8 cellular contexts compared by ENCODE assay signal in genomic region chr1:21289127-21289526, GRCh38. TPM values are rescaled to one million over a fixed set of nuclear protein-coding genes. Genes with fewer than 3 reads are reported as not detected.
DNase-seq lines count a peak whose midpoint lies in the region; ATAC-seq and TF ChIP-seq lines count a peak whose summit lies in the region.

No MANE protein-coding gene starts in this region.

- no peaks in the 10 kb centered on the region for H3K9me3 Mint-ChIP-seq in H9
- no peaks in the 10 kb centered on the region for H3K9me3 Mint-ChIP-seq in activated T-helper 17 cell treated with anti-CD3 and anti-CD28 coated beads, Interleukin-2, amount 50 U/mL, for 72 hours

- H4K8ac ChIP-seq in H9 (replicated peaks; ENCODE audit: insufficient read length, low read depth, low read length) = no peak overlapping the region

- H3K36me3 Mint-ChIP-seq in H9 (ENCODE audit: insufficient read depth in 1 of 3, low read depth in 3 of 3) = no peaks in the 10 kb centered on the region
- peaks cover 84% of the 10 kb centered on the region for H3K36me3 Mint-ChIP-seq in activated T-helper 17 cell treated with anti-CD3 and anti-CD28 coated beads, Interleukin-2, amount 50 U/mL, for 72 hours (ENCODE audit: low read depth)

- no CpG with 5 or more reads among the region's 8 CpGs for WGBS in H9 (ENCODE audit: extremely low coverage, insufficient read length, low lambda C conversion rate)
- WGBS in spleen, 5 donors = 44 to 74% (median 66%) methylated on average over 8 of the region's 8 CpGs

- no peak overlapping the region for H2BK5ac ChIP-seq in H9 (ENCODE audit: insufficient read length, low read length)

- TF ChIP-seq CTCF in H9 (conservative IDR thresholded peaks at IDR 0.05) = no peak
- no peak for TF ChIP-seq CTCF in spleen (IDR thresholded peaks at IDR 0.05 in 8 of 11, conservative IDR thresholded peaks at IDR 0.05 in 3 of 11)

- no peak overlapping the region for H3K56ac ChIP-seq in H9 (ENCODE audit: insufficient read length, low read depth, low read length)

- DNase-seq in H9 (no peak), spleen (no peak), KBM-7 (no peak), nucleus accumbens (lab: John Stamatoyannopoulos, UW) (no peak), NCI-H1092 (lab: John Stamatoyannopoulos, UW) (no peak), SW 1271 (lab: John Stamatoyannopoulos, UW) (no peak)

- H2BK20ac ChIP-seq in H9 (ENCODE audit: low read depth, low read length, poor library complexity, severe bottlenecking) = no peak overlapping the region

- H3K27me3 Mint-ChIP-seq in H9 (ENCODE audit: low read depth) = no peaks in the 10 kb centered on the region
- no peaks in the 10 kb centered on the region for H3K27me3 Mint-ChIP-seq in activated T-helper 17 cell treated with anti-CD3 and anti-CD28 coated beads, Interleukin-2, amount 50 U/mL, for 72 hours

- H3K4me1 ChIP-seq in H9 (ENCODE audit: insufficient read depth, low read length) (no peaks in the 10 kb centered on the region), iPS-18a (ENCODE audit: control insufficient read depth, low read depth, low read length) (peaks cover 20% of the 10 kb centered on the region), spleen (peaks cover 38 to 97% (median 75%) of the 10 kb centered on the region in 6 donors)

- no peak overlapping the region for H2AK5ac ChIP-seq in H9 (ENCODE audit: insufficient read length, low read length)

- H3K14ac ChIP-seq in H9 (ENCODE audit: insufficient read depth, low read length) = no peak overlapping the region

- no peak overlapping the region for H3K18ac ChIP-seq in H9 (ENCODE audit: insufficient read length, low read depth, low read length)

- H3K4me2 ChIP-seq in H9 (ENCODE audit: insufficient read depth, insufficient read length, low read length) = peak overlapping the region; percentile 61

- H3K9me3 ChIP-seq in H9 (ENCODE audit: control insufficient read depth, low read depth, low read length) (no peaks in the 10 kb centered on the region), iPS-18a (ENCODE audit: control insufficient read depth, low read depth, low read length) (no peaks in the 10 kb centered on the region), spleen (no peaks in the 10 kb centered on the region)

- H3K36me3 ChIP-seq in iPS-18a (ENCODE audit: control insufficient read depth, low read depth, low read length) = no peaks in the 10 kb centered on the region
- H3K36me3 ChIP-seq in spleen = peaks cover 0 to 19% (median 0%) of the 10 kb centered on the region in 6 donors

- no peak overlapping the region for H2BK120ac ChIP-seq in H9 (ENCODE audit: low read depth, low read length, poor library complexity, severe bottlenecking)

- H4K5ac ChIP-seq in H9 (ENCODE audit: insufficient read length, low read depth, low read length) = no peak overlapping the region

- no peaks in the 10 kb centered on the region for H3K79me1 ChIP-seq in H9 (ENCODE audit: insufficient read depth, low read depth, low read length, poor library complexity, severe bottlenecking)

- no peak overlapping the region for H4K91ac ChIP-seq in H9 (ENCODE audit: insufficient read length, low read depth, low read length)

- H3K27me3 ChIP-seq in H9 (ENCODE audit: insufficient read depth, low read length) = no peaks in the 10 kb centered on the region
- H3K27me3 ChIP-seq in iPS-18a (ENCODE audit: control insufficient read depth, insufficient read depth, low read length) = peaks cover 4% of the 10 kb centered on the region
- no peaks in the 10 kb centered on the region for H3K27me3 ChIP-seq in spleen (replicated peaks in 1 of 7)

- no peak overlapping the region for H3K23ac ChIP-seq in H9 (ENCODE audit: insufficient read length, low read depth, low read length)

- peak overlapping the region; percentile 74 to 81 for H3K4me3 Mint-ChIP-seq in H9
- H3K4me3 Mint-ChIP-seq in activated T-helper 17 cell treated with anti-CD3 and anti-CD28 coated beads, Interleukin-2, amount 50 U/mL, for 72 hours = peak overlapping the region; percentile 87

- intact Hi-C loops in spleen (cut with DNase I; ENCODE audit: low total_unique reads) = no loop called here

- peak overlapping the region in 1 of 3 experiments; percentile 83; a peak in 1 of 7 replicates for H3K27ac Mint-ChIP-seq in H9
- peak overlapping the region; percentile 87 for H3K27ac Mint-ChIP-seq in activated T-helper 17 cell treated with anti-CD3 and anti-CD28 coated beads, Interleukin-2, amount 50 U/mL, for 72 hours

- no peak overlapping the region for H2BK12ac ChIP-seq in H9 (ENCODE audit: insufficient read length, low read depth, low read length)

- no peak overlapping the region for H3K4ac ChIP-seq in H9 (ENCODE audit: low read depth, low read length)

- no peak overlapping the region for H3T11ph ChIP-seq in H9 (ENCODE audit: low read length)

- no peak for ATAC-seq in activated T-helper 17 cell treated with anti-CD3 and anti-CD28 coated beads, Interleukin-2, amount 50 U/mL, for 72 hours (replicated peaks)

- in situ Hi-C loops in KBM-7 (cut with MboI; ENCODE audit: low pct_unique_long_range_greater_than_20kb, low sequenced_read_pairs) = no loop called here

- H2AFZ ChIP-seq in H9 (ENCODE audit: low read length) = no peak overlapping the region

- no peaks in the 10 kb centered on the region for H3K79me2 ChIP-seq in H9 (ENCODE audit: insufficient read depth, low read length)

- H2BK15ac ChIP-seq in H9 (ENCODE audit: low read depth, low read length) = no peak overlapping the region

- peaks cover 5% of the 10 kb centered on the region for H3K23me2 ChIP-seq in H9 (ENCODE audit: insufficient read length, low read depth, low read length, poor library complexity, severe bottlenecking)

- TF ChIP-seq POLR2A in spleen (IDR thresholded peaks at IDR 0.05) = no peak

- no peak overlapping the region for H3K9ac ChIP-seq in H9 (ENCODE audit: extremely low read depth, insufficient read length, low read length)
- H3K9ac ChIP-seq in iPS-18a (ENCODE audit: low read length) = no peak overlapping the region

- H3K27ac ChIP-seq in H9 (ENCODE audit: insufficient read length, low read depth, low read length) (no peak overlapping the region), iPS-18a (ENCODE audit: low read length) (no peak overlapping the region), spleen (peak overlapping the region; percentile 83 to 96 (median 92))

- peak overlapping the region; percentile 54 for H3K4me3 ChIP-seq in iPS-18a (ENCODE audit: low read length)
- H3K4me3 ChIP-seq in spleen = peak overlapping the region; percentile 63 to 90 (median 70)

- H3K4me1 Mint-ChIP-seq in H9 = peaks cover 33 to 46% of the 10 kb centered on the region in 2 experiments
- H3K4me1 Mint-ChIP-seq in activated T-helper 17 cell treated with anti-CD3 and anti-CD28 coated beads, Interleukin-2, amount 50 U/mL, for 72 hours = peaks cover 30% of the 10 kb centered on the region

- H4K20me1 ChIP-seq in H9 (ENCODE audit: control insufficient read depth, insufficient read depth, insufficient read length) = no peaks in the 10 kb centered on the region

RNA-seq across cellular contexts. Expression of gene ECE1, which starts 1.1 kb away (rescaled TPM):
- 27.7 and 31.1 TPM in 2 replicates for total RNA-seq in H9 (2021)
- 100 to 1,000 TPM in 1 of 2 donors, 10 to 100 TPM in 1; 75.4 to 219 TPM for total RNA-seq in activated T-helper 17 cell treated with anti-CD3 and anti-CD28 coated beads, Interleukin-2, amount 50 U/mL, for 72 hours
- total RNA-seq in spleen = 100 to 1,000 TPM in 5 of 7 donors, 10 to 100 TPM in 2; 95.3 to 142 (median 124) TPM
- polyA plus RNA-seq in spleen = 10 to 100 TPM; 17.2 to 44.4 (median 24.1) TPM

Comparison
In these comparisons a context has a peak if more than half of its experiments do, and no peak if none do; other contexts are left out.
1. H3K27ac ChIP-seq: peak in spleen (8 of 8); none in H9 (single experiment) and iPS-18a (single experiment).